ENCODE assay signal across 30 cellular contexts in the genomic region with DNA sequence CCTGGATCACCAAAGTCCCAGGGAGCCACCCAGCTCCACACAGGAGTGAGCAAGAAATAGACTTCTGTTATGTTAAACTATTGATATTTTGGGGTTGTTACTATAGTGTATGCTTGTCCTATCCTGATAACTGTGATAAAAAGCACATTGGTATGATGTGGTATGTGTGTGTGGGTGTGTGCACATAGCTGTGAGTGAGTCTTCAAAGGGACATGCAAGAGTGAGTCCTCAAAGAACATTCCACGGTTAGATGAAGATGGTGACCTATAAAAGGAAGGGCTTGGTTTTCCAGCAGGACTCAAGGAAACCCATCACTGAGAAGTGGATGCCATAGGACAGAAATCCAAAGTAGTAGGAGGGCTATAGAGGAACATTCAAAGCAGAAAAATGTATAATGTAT.
DNase-seq lines count a peak whose midpoint lies in the region; ATAC-seq and TF ChIP-seq lines count a peak whose summit lies in the region.
"Had no signal": no experiment of that assay in that cellular context is flagged by ENCODE, and none has a peak within 500 bp of the region (broad histone marks: within the 10 kb centered on the region; RNA-seq: fewer than 3 reads in every experiment).

No MANE protein-coding gene starts in this region.

- H2AFZ ChIP-seq in GM23248 (no peak overlapping the region), hepatocyte (no peak overlapping the region)

- H3K4me1 ChIP-seq in GM23248 (ENCODE audit: insufficient read depth) = peaks cover 33% of the 10 kb centered on the region
- no peaks in the 10 kb centered on the region for H3K4me1 ChIP-seq in hepatocyte (ENCODE audit: insufficient read depth)
- H3K4me1 ChIP-seq: SJSA1 had no signal

- H3K27ac ChIP-seq in GM23248 = peak overlapping the region; percentile 30
- no peak overlapping the region for H3K27ac ChIP-seq in hepatocyte
- H3K27ac ChIP-seq: KMS-11, SJSA1 had no signal

- 17 to 39% methylated on average over 1 of the region's 1 CpG for WGBS in GM23248 (ENCODE audit: low coverage in 1 of 2, low lambda C conversion rate in 2 of 2, missing lambda C conversion rate in 2 of 2), 2 experiments
- 89% methylated on average over 1 of the region's 1 CpG for WGBS in hepatocyte (ENCODE audit: low lambda C conversion rate, missing lambda C conversion rate)

- no peak overlapping the region for H3K4me3 ChIP-seq in AG10803 (ENCODE audit: low read length)
- no peak overlapping the region for H3K4me3 ChIP-seq in GM23248
- no peak overlapping the region for H3K4me3 ChIP-seq in fibroblast of mammary gland (ENCODE audit: control insufficient read depth, low read depth, low read length)
- no peak overlapping the region for H3K4me3 ChIP-seq in hepatocyte
- H3K4me3 ChIP-seq: HAP-1, SJSA1 had no signal

- H3K79me2 ChIP-seq in GM23248 (ENCODE audit: insufficient read depth) (no peaks in the 10 kb centered on the region), hepatocyte (no peaks in the 10 kb centered on the region)

- no peak overlapping the region for H3K9ac ChIP-seq in GM23248
- H3K9ac ChIP-seq: KMS-11 had no signal

- H3K9me2 ChIP-seq in GM23248 (ENCODE audit: insufficient read depth) (no peaks in the 10 kb centered on the region), hepatocyte (replicated peaks; ENCODE audit: insufficient read depth) (no peaks in the 10 kb centered on the region)

- no peak for TF ChIP-seq CTCF in AG10803 (conservative IDR thresholded peaks at IDR 0.05; ENCODE audit: low read length)
- no peak for TF ChIP-seq CTCF in fibroblast of mammary gland (conservative IDR thresholded peaks at IDR 0.05; ENCODE audit: control insufficient read depth, insufficient read depth, low read depth, low read length)
- TF ChIP-seq CTCF in hepatocyte (IDR thresholded peaks at IDR 0.05; ENCODE audit: poor library complexity) = no peak

- H3F3A ChIP-seq in GM23248 (ENCODE audit: insufficient read depth) = peaks cover 17% of the 10 kb centered on the region; the same call in 1 of the 2 replicates

- H3K27me3 ChIP-seq in GM23248 (replicated peaks; ENCODE audit: insufficient read depth) (no peaks in the 10 kb centered on the region), hepatocyte (no peaks in the 10 kb centered on the region)
- H3K27me3 ChIP-seq: SJSA1 had no signal

- H3K9me3 ChIP-seq in GM23248 (ENCODE audit: low read depth) = no peaks in the 10 kb centered on the region
- no peaks in the 10 kb centered on the region for H3K9me3 ChIP-seq in hepatocyte (ENCODE audit: low read depth)
- H3K9me3 ChIP-seq: HAP-1, SJSA1 had no signal

- DNase-seq in AG10803 (ENCODE audit: low read depth) (peak; percentile 32), GM23248 (peak; percentile 64), fibroblast of mammary gland (ENCODE audit: low read depth) (peak; percentile 16), renal cortical epithelial cell (ENCODE audit: low read depth) (peak; percentile 44), HT-29 (ENCODE audit: low spot score) (no peak), hepatocyte (ENCODE audit: low spot score) (no peak)
- DNase-seq: 8988T; ACHN; C1 segment of cervical spinal cord; CD4-positive, alpha-beta memory T cell; COR-L47; DMS53; EL; GDM1; GOT3; HFFc6; MM.1S; NCI-H1048; NCI-H1417 treated with DMSO at 0.1 percent for 48 hours; NCI-H1694 treated with DMSO at 0.1 percent for 48 hours; NCI-H2081; NCI-H226; NCI-H510A; NCI-H69; Right ventricle myocardium superior; RPMI8226 had no signal

- peak overlapping the region; percentile 42 for H3K4me2 ChIP-seq in GM23248 (ENCODE audit: unreplicated experiment)
- H3K4me2 ChIP-seq in hepatocyte = no peak overlapping the region
- H3K4me2 ChIP-seq: KMS-11 had no signal

- H4K20me1 ChIP-seq in GM23248 (ENCODE audit: insufficient read depth) (no peaks in the 10 kb centered on the region), hepatocyte (ENCODE audit: insufficient read depth, poor library complexity, severe bottlenecking) (no peaks in the 10 kb centered on the region)

- H3K36me3 ChIP-seq in GM23248 (ENCODE audit: low read depth) (no peaks in the 10 kb centered on the region), hepatocyte (replicated peaks; ENCODE audit: insufficient read depth, low read depth) (no peaks in the 10 kb centered on the region)
- H3K36me3 ChIP-seq: HAP-1, SJSA1 had no signal

- ATAC-seq in HG03521 (IDR thresholded peaks at IDR 0.05; ENCODE audit: unreplicated experiment) = no peak

- in situ Hi-C loops in GM23248 (cut with MboI) = no loop called here

Comparison
In these comparisons a context has a peak if more than half of its experiments do, and no peak if none do; other contexts are left out.
1. DNase-seq: peak in AG10803 (single experiment), GM23248 (single experiment), fibroblast of mammary gland (single experiment) and renal cortical epithelial cell (single experiment); none in HT-29 (single experiment) and hepatocyte (single experiment).